In genomic region chr3:138070006-138070405, GRCh38 we compare ENCODE assay signal across 28 cellular contexts.
"Had no signal": no experiment of that assay in that cellular context is flagged by ENCODE, and none has a peak within 500 bp of the region (broad histone marks: within the 10 kb centered on the region; RNA-seq: fewer than 3 reads in every experiment).

No MANE protein-coding gene starts in this region.

- DNase-seq: activated CD4-positive, alpha-beta T cell treated with anti-CD3 and anti-CD28 coated beads for 48 hours; activated CD4-positive, alpha-beta T cell treated with anti-CD3 and anti-CD28 coated beads, Interleukin-2, amount 50 U/mL, for 48 hours; activated CD8-positive, alpha-beta memory T cell treated with anti-CD3 and anti-CD28 coated beads for 24 hours; activated effector memory CD4-positive, alpha-beta T cell treated with Interleukin-2 at 50 U/mL for 16 hours; activated naive CD4-positive, alpha-beta T cell treated with anti-CD3 and anti-CD28 coated beads for 36 hours; activated naive CD8-positive, alpha-beta T cell treated with anti-CD3 and anti-CD28 coated beads for 36 hours; adrenal gland; aorta; cortex of kidney; foreskin keratinocyte; heart left ventricle; hypothalamus; immature natural killer cell; kidney; left colon; mammary epithelial cell; posterior cingulate gyrus; right cardiac atrium; stimulated activated CD4-positive, alpha-beta T cell treated with anti-CD3 and anti-CD28 coated beads, Interleukin-15, amount 100 ng/mL, for 24 hours; stimulated activated CD4-positive, alpha-beta T cell treated with anti-CD3 and anti-CD28 coated beads, Interleukin-2, amount 100 ng/mL, for 24 hours; stimulated activated naive B cell treated with anti-CD40 and anti-IgM and Interleukin-4, amounts not matched to agents 10 μg/mL and 1 μg/mL and 100 μg/mL, for 72 hours; transverse colon; WERI-Rb-1 had no signal

- H3K36me3 ChIP-seq: transverse colon had no signal

- H3K27ac ChIP-seq: adrenal gland, body of pancreas, cardiac muscle cell, esophagus muscularis mucosa, foreskin keratinocyte, heart left ventricle, suprapubic skin, transverse colon, WERI-Rb-1 had no signal

- H3K4me1 ChIP-seq: adrenal gland, body of pancreas, esophagus muscularis mucosa, foreskin keratinocyte, heart left ventricle, suprapubic skin, transverse colon had no signal

- ATAC-seq: activated CD4-positive, CD25-positive, alpha-beta regulatory T cell treated with anti-CD3 and anti-CD28 coated beads, Interleukin-2, amount 50 U/mL, for 24 hours; body of pancreas; foreskin keratinocyte; heart left ventricle; left colon; right cardiac atrium; stimulated activated naive B cell treated with anti-CD40 and anti-IgM and Interleukin-4, amounts not matched to agents 10 μg/mL and 1 μg/mL and 100 μg/mL, for 72 hours had no signal

- H3K9me3 ChIP-seq: adrenal gland, body of pancreas, suprapubic skin, transverse colon had no signal

- H3K4me3 ChIP-seq: adrenal gland, body of pancreas, cardiac muscle cell, esophagus muscularis mucosa, heart left ventricle, suprapubic skin, transverse colon had no signal
